In the genomic region with DNA sequence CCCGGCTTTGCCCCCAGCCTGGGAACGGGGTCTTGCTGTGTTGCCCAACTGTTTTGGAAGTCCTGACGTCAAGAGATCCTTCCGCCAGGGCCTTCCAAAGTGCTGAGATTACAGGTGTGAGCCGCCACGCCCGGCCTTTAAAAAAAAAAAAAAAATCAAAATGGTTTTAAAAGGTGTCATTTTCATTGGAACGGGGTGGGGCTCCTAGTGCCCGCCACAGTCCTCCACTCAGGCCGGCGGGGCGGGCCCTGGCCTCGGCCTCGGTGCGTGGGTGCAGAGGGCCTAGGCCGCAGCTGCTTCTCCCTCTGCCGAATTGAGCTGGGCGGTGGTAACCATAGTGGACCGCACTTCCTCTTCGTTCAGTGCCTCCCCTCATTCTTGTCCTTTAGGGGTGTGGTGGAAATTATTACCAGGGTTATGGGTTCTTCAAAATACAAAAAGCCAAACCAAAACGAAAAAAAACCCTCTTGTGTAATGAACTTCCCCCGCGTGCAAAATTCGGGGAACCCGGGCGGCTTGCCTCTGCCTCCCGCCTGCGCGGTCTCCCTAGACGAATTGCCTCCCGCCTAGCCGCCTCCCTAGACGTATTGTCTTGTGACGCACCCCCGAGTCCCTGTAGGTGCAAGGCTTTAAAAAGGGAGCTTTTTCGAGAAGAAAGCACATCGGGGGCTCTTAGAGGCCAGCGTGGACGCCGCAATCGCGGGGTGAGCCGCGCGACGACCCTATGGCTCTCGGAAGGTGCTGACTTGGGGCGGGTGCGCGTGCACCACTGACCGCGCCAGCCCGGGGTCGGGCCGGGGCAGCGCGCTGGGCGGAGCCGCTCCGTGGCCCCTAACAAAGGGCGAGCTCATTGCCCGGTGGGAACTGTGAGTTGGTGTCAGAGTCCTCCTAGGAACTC, we compare ENCODE assay signal across 8 cellular contexts. TPM values are rescaled to one million over a fixed set of nuclear protein-coding genes. Genes with fewer than 3 reads are reported as not detected.
A peak's percentile ranks its signal among the peaks of the same experiment; 100 is the strongest.
DNase-seq lines count a peak whose midpoint lies in the region; ATAC-seq, FAIRE-seq and TF ChIP-seq lines count a peak whose summit lies in the region.

No MANE protein-coding gene starts in this region.

- intact Hi-C loops in left colon (cut with DNase I, micrococcal nuclease), result no loop called here

- H3K36me3 ChIP-seq in BLaER1 treated with 17β-estradiol and CSF1 and Interleukin-3, amounts not matched to agents 10 nM and 100 nM, result no peaks in the 10 kb centered on the region; a peak in 1 of 22 replicates

- FAIRE-seq in H54 (lab: Jason Lieb, UNC), result no peak

- H3K4me2 ChIP-seq in BLaER1 treated with 17β-estradiol and CSF1 and Interleukin-3, amounts not matched to agents 10 nM and 100 nM, result peak overlapping the region; percentile 82 to 97 (median 89)

- no peaks in the 10 kb centered on the region for H3K27me3 ChIP-seq in BLaER1 treated with 17β-estradiol and CSF1 and Interleukin-3, amounts not matched to agents 10 nM and 100 nM

- H3K9me3 ChIP-seq in BLaER1 treated with 17β-estradiol and CSF1 and Interleukin-3, amounts not matched to agents 10 nM and 100 nM (replicated peaks in 1 of 11), result peaks cover 0 to 6% (median 0%) of the 10 kb centered on the region in 11 experiments; a peak in 2 of 22 replicates

- no peak for TF ChIP-seq POLR2A in H54 (IDR thresholded peaks at IDR 0.05; ENCODE audit: low read depth, low read length)

- peak; percentile 20 for ATAC-seq in left colon

- peak overlapping the region in 4 of 10 experiments; percentile 49 to 83 (median 77); a peak in 8 of 20 replicates for H3K4me3 ChIP-seq in BLaER1 treated with 17β-estradiol and CSF1 and Interleukin-3, amounts not matched to agents 10 nM and 100 nM

- DNase-seq in NOMO-1 (lab: John Stamatoyannopoulos, UW; ENCODE audit: unreplicated experiment in 2 of 2) (peak; percentile 71 to 79), activated gamma-delta T cell treated with Interleukin-2 at 50 U/mL for 16 hours (peak; percentile 21), left colon (peak; percentile 70 to 71), NCI-H524 (lab: John Stamatoyannopoulos, UW) (no peak), H54 (ENCODE audit: insufficient read length, low spot score) (no peak), NCI-H187 (lab: John Stamatoyannopoulos, UW) (no peak)
- DNase-seq in stimulated activated CD4-positive, alpha-beta T cell treated with anti-CD3 and anti-CD28 coated beads, Interleukin-4, amount 100 ng/mL, for 4 hours, result peak; percentile 41 to 79

- H3K27ac ChIP-seq in BLaER1 treated with 17β-estradiol and CSF1 and Interleukin-3, amounts not matched to agents 10 nM and 100 nM, result peak overlapping the region in 10 of 11 experiments; percentile 96 to 100 (median 99); a peak in 19 of 22 replicates

- no peaks in the 10 kb centered on the region for H4K20me1 ChIP-seq in BLaER1 treated with 17β-estradiol and CSF1 and Interleukin-3, amounts not matched to agents 10 nM and 100 nM

- peak overlapping the region in 4 of 11 experiments; percentile 96 to 99 (median 97); a peak in 4 of 22 replicates for H3K9ac ChIP-seq in BLaER1 treated with 17β-estradiol and CSF1 and Interleukin-3, amounts not matched to agents 10 nM and 100 nM

- peaks cover 27 to 35% (median 29%) of the 10 kb centered on the region in 10 experiments for H3K4me1 ChIP-seq in BLaER1 treated with 17β-estradiol and CSF1 and Interleukin-3, amounts not matched to agents 10 nM and 100 nM

RNA-seq across cellular contexts. Expression of a gene that starts 10.5 kb away (rescaled TPM):
- 10 to 100 TPM; 46.7 to 47.6 TPM for total RNA-seq in left colon

RNA-seq across cellular contexts. Expression of a gene that starts 29.6 kb away (rescaled TPM):
- 1 to 10 TPM; 2.2 to 2.6 TPM for total RNA-seq in left colon

Comparison
In these comparisons a context has a peak if more than half of its experiments do, and no peak if none do; other contexts are left out.
1. DNase-seq: peak in NOMO-1 (2 of 2), activated gamma-delta T cell treated with Interleukin-2 at 50 U/mL for 16 hours (single experiment), left colon (2 of 2) and stimulated activated CD4-positive, alpha-beta T cell treated with anti-CD3 and anti-CD28 coated beads, Interleukin-4, amount 100 ng/mL, for 4 hours (2 of 2); none in NCI-H524 (0 of 2), H54 (single experiment) and NCI-H187 (0 of 2).